In genomic region chr11:111917788-111918187, GRCh38 we compare ENCODE assay signal across 15 cellular contexts. TPM values are rescaled to one million over a fixed set of nuclear protein-coding genes. Genes with fewer than 3 reads are reported as not detected.
DNase-seq lines count a peak whose midpoint lies in the region; ATAC-seq, FAIRE-seq and TF ChIP-seq lines count a peak whose summit lies in the region.
"Had no signal": no experiment of that assay in that cellular context is flagged by ENCODE, and none has a peak within 500 bp of the region (broad histone marks: within the 10 kb centered on the region; RNA-seq: fewer than 3 reads in every experiment).

No MANE protein-coding gene starts in this region.

- H3K36me3 Mint-ChIP-seq in HFFc6 (ENCODE audit: low read depth) = no peaks in the 10 kb centered on the region

- H3K4me2 ChIP-seq in PC-9 = peak overlapping the region; percentile 74
- H3K4me2 ChIP-seq in smooth muscle cell = no peak overlapping the region

- H3K9me2 ChIP-seq in PC-9 (ENCODE audit: insufficient read depth) = peaks cover 3% of the 10 kb centered on the region; the same call in 1 of the 2 replicates

- peaks cover 29% of the 10 kb centered on the region for H3K4me1 Mint-ChIP-seq in HFFc6 (ENCODE audit: low read depth)
- H3K4me1 Mint-ChIP-seq: immature natural killer cell had no signal

- TF ChIP-seq CTCF in PC-9 (conservative IDR thresholded peaks at IDR 0.05) (no peak), kidney (IDR thresholded peaks at IDR 0.05; ENCODE audit: borderline replicate concordance, extremely low read depth, insufficient read depth) (no peak), smooth muscle cell (IDR thresholded peaks at IDR 0.05; ENCODE audit: borderline replicate concordance, insufficient read depth, poor library complexity, severe bottlenecking) (no peak), HFFc6 (IDR thresholded peaks at IDR 0.05) (no peak)

- no peaks in the 10 kb centered on the region for H3K27me3 ChIP-seq in PC-9 (ENCODE audit: insufficient read depth, low read depth)
- no peaks in the 10 kb centered on the region for H3K27me3 ChIP-seq in smooth muscle cell (ENCODE audit: low read depth)

- no peak overlapping the region for H3K27ac Mint-ChIP-seq in HFFc6
- H3K27ac Mint-ChIP-seq: effector memory CD8-positive, alpha-beta T cell; immature natural killer cell had no signal

- no peak for FAIRE-seq in kidney (lab: Jason Lieb, UNC)

- peaks cover 25% of the 10 kb centered on the region for H3K4me1 ChIP-seq in PC-9 (replicated peaks; ENCODE audit: insufficient read depth)
- H3K4me1 ChIP-seq in kidney (ENCODE audit: control insufficient read depth in 1 of 2, insufficient read depth in 1 of 2, low read depth in 1 of 2, low read length in 2 of 2) = peaks cover 10 to 28% of the 10 kb centered on the region in 2 donors
- peaks cover 4% of the 10 kb centered on the region for H3K4me1 ChIP-seq in smooth muscle cell (ENCODE audit: low read depth)

- H3K79me2 ChIP-seq in PC-9 (ENCODE audit: low read depth) = no peaks in the 10 kb centered on the region
- no peaks in the 10 kb centered on the region for H3K79me2 ChIP-seq in smooth muscle cell (ENCODE audit: low read depth)

- H3K27me3 Mint-ChIP-seq in HFFc6 (ENCODE audit: insufficient read depth) = peaks cover 3% of the 10 kb centered on the region

- no peak overlapping the region for H3K4me3 ChIP-seq in PC-9
- no peak overlapping the region for H3K4me3 ChIP-seq in kidney (ENCODE audit: low read length in 2 of 2)
- no peak overlapping the region for H3K4me3 ChIP-seq in smooth muscle cell

- no peaks in the 10 kb centered on the region for H3K9me3 Mint-ChIP-seq in HFFc6
- H3K9me3 Mint-ChIP-seq: effector memory CD8-positive, alpha-beta T cell had no signal

- CTCF ChIA-PET in PC-9 (lab: Charles Lee) = interaction anchor here (0.7 kb wide), 1 partner anchor 180 kb away, joined by 4 read pairs; no protein-coding TSS in a partner anchor

- H3K9ac ChIP-seq in kidney (ENCODE audit: low read length in 2 of 2) (peak overlapping the region in 1 of 2 donors; percentile 78), smooth muscle cell (ENCODE audit: low read depth) (no peak overlapping the region)

- H2AFZ ChIP-seq in PC-9 (peak overlapping the region; percentile 73; the same call in 1 of the 2 replicates), smooth muscle cell (ENCODE audit: low read depth) (peak overlapping the region; percentile 77)

- no peak for ATAC-seq in HG02840 (IDR thresholded peaks at IDR 0.05; ENCODE audit: low FRiP score, unreplicated experiment)
- ATAC-seq in HG03439 (IDR thresholded peaks at IDR 0.05; ENCODE audit: unreplicated experiment) = no peak
- ATAC-seq: effector memory CD8-positive, alpha-beta T cell had no signal

- WGBS in smooth muscle cell (ENCODE audit: low lambda C conversion rate) = 94% methylated on average over 3 of the region's 3 CpGs

- intact Hi-C loops in PC-9 (cut with micrococcal nuclease; ENCODE audit: unreplicated experiment) (loop anchor here (2.0 kb wide), 1 partner anchor 39 kb away; the partner anchor contains the start of genes CFAP68 and FDXACB1), kidney (cut with DNase I) (no loop called here)

- no peaks in the 10 kb centered on the region for H3K36me3 ChIP-seq in PC-9 (ENCODE audit: low read depth)
- H3K36me3 ChIP-seq in kidney (ENCODE audit: control insufficient read depth in 1 of 2, insufficient read depth in 2 of 2, low read length in 2 of 2) = no peaks in the 10 kb centered on the region
- no peaks in the 10 kb centered on the region for H3K36me3 ChIP-seq in smooth muscle cell (ENCODE audit: low read depth)

- no peak overlapping the region for H3K4me3 Mint-ChIP-seq in HFFc6
- H3K4me3 Mint-ChIP-seq: effector memory CD8-positive, alpha-beta T cell; immature natural killer cell had no signal

- no TSS peak for BruUV-seq in PC-9 (replicated peaks; lab: Mats Ljungman, UMichigan)

- POLR2A ChIA-PET in PC-9 (lab: Charles Lee; ENCODE audit: unreplicated experiment) = no interaction called here

- DNase-seq in PC-9 (no peak), kidney (no peak), smooth muscle cell (lab: John Stamatoyannopoulos, UW; ENCODE audit: unreplicated experiment) (no peak), HFFc6 (no peak)
- DNase-seq: activated CD4-positive, CD25-positive, alpha-beta regulatory T cell treated with anti-CD3 and anti-CD28 coated beads, Interleukin-2, amount 50 U/mL, for 72 hours; activated naive CD4-positive, alpha-beta T cell treated with anti-CD3 and anti-CD28 coated beads, Interleukin-2, amount 50 U/mL, for 16 hours; effector memory CD8-positive, alpha-beta T cell; foreskin melanocyte; immature natural killer cell; midbrain; MV-4-11; T-helper 2 cell had no signal

- peak overlapping the region; percentile 66 for H3K27ac ChIP-seq in PC-9
- peak overlapping the region; percentile 92 to 93 for H3K27ac ChIP-seq in kidney (ENCODE audit: low read depth in 2 of 2, low read length in 2 of 2)
- no peak overlapping the region for H3K27ac ChIP-seq in smooth muscle cell (ENCODE audit: low read depth)

- no peaks in the 10 kb centered on the region for H3K9me3 ChIP-seq in PC-9 (ENCODE audit: insufficient read depth, low read depth)
- no peaks in the 10 kb centered on the region for H3K9me3 ChIP-seq in kidney (ENCODE audit: control insufficient read depth in 1 of 2, low read length in 2 of 2)
- H3K9me3 ChIP-seq in smooth muscle cell (replicated peaks; ENCODE audit: low read depth) = no peaks in the 10 kb centered on the region

- H4K20me1 ChIP-seq in PC-9 (ENCODE audit: insufficient read depth) (no peaks in the 10 kb centered on the region), smooth muscle cell (ENCODE audit: low read depth) (no peaks in the 10 kb centered on the region)

- H3F3A ChIP-seq in PC-9 (ENCODE audit: insufficient read depth, low read depth) = peaks cover 27% of the 10 kb centered on the region
- no peaks in the 10 kb centered on the region for H3F3A ChIP-seq in smooth muscle cell (ENCODE audit: low read depth)

RNA-seq across cellular contexts. Expression of gene C11orf52, which starts 0.9 kb away (rescaled TPM):
- total RNA-seq in PC-9 (2021) (2.9 and 6.4 TPM in 2 replicates), kidney (27.8 TPM), smooth muscle cell (0.90 and 3.0 TPM in 2 replicates)
- polyA plus RNA-seq in kidney (ENCODE audit: insufficient read depth, low read depth, low replicate concordance) (103 TPM), smooth muscle cell (0.64 and 1.2 TPM in 2 replicates)
- under 1 TPM; 0.35 to 0.96 (median 0.64) TPM for total RNA-seq in HFFc6 (2021; fragmentation: NEBNext Ultra II Directional; extraction: Animal tissue kit (Norgen Biotek cat#: 25700))
- polyA plus RNA-seq: immature natural killer cell had no signal

RNA-seq across cellular contexts. Expression of gene HSPB2, which starts 5.3 kb away (rescaled TPM):
- 0.28 and 0.80 TPM in 2 replicates for total RNA-seq in PC-9 (2021)
- 4.4 TPM for total RNA-seq in kidney
- polyA plus RNA-seq in kidney (ENCODE audit: insufficient read depth, low read depth, low replicate concordance) = 15.7 TPM
- total RNA-seq in smooth muscle cell = not detected in 2 replicates
- polyA plus RNA-seq in smooth muscle cell = 0.18 and 0.87 TPM in 2 replicates
- 1 to 10 TPM; 1.7 to 7.8 (median 5.4) TPM for total RNA-seq in HFFc6 (2021; fragmentation: NEBNext Ultra II Directional; extraction: Animal tissue kit (Norgen Biotek cat#: 25700))
- total RNA-seq: osteocyte had no signal
- polyA plus RNA-seq: immature natural killer cell had no signal

RNA-seq across cellular contexts. Expression of gene CRYAB, which starts 6.2 kb away (rescaled TPM):
- total RNA-seq in PC-9 (2021) (not detected in 2 replicates), kidney (1,312 TPM), smooth muscle cell (26.6 and 47.4 TPM in 2 replicates)
- polyA plus RNA-seq in kidney (ENCODE audit: insufficient read depth, low read depth, low replicate concordance) (1,857 TPM), smooth muscle cell (97.4 and 125 TPM in 2 replicates)
- total RNA-seq in HFFc6 (2021; fragmentation: NEBNext Ultra II Directional; extraction: Animal tissue kit (Norgen Biotek cat#: 25700)) = 100 to 1,000 TPM in 4 of 6 experiments, 10 to 100 TPM in 2; 49.6 to 125 (median 103) TPM
- polyA plus RNA-seq: immature natural killer cell had no signal

RNA-seq across cellular contexts. Expression of gene DIXDC1, which starts 19.4 kb away (rescaled TPM):
- total RNA-seq in PC-9 (2021) = 4.4 and 4.9 TPM in 2 replicates
- total RNA-seq in kidney = 29.5 TPM
- 7.3 TPM for polyA plus RNA-seq in kidney (ENCODE audit: insufficient read depth, low read depth, low replicate concordance)
- total RNA-seq in smooth muscle cell = 19.7 and 24.8 TPM in 2 replicates
- 11.9 and 12.4 TPM in 2 replicates for polyA plus RNA-seq in smooth muscle cell
- 10 to 100 TPM in 1 of 6 experiments, 1 to 10 TPM in 5; 8.4 to 11.2 (median 9.7) TPM for total RNA-seq in HFFc6 (2021; fragmentation: NEBNext Ultra II Directional; extraction: Animal tissue kit (Norgen Biotek cat#: 25700))
- polyA plus RNA-seq: immature natural killer cell had no signal

RNA-seq across cellular contexts. Expression of gene CFAP68, which starts 38.4 kb away (rescaled TPM):
- total RNA-seq in PC-9 (2021) = 27.4 and 46.8 TPM in 2 replicates
- total RNA-seq in kidney = 29.5 TPM
- 93.7 TPM for polyA plus RNA-seq in kidney (ENCODE audit: insufficient read depth, low read depth, low replicate concordance)
- 2.7 and 10.5 TPM in 2 replicates for total RNA-seq in smooth muscle cell
- polyA plus RNA-seq in smooth muscle cell = 17.6 and 19.2 TPM in 2 replicates
- 10 to 100 TPM; 10.3 to 15.6 (median 12.5) TPM for total RNA-seq in HFFc6 (2021; fragmentation: NEBNext Ultra II Directional; extraction: Animal tissue kit (Norgen Biotek cat#: 25700))

Comparison
In these comparisons a context has a peak if more than half of its experiments do, and no peak if none do; other contexts are left out.
1. RNA of gene CRYAB, which starts 6.2 kb away (total RNA-seq): 1,312 TPM in kidney (single experiment), 49.6 to 125 TPM in HFFc6 and 26.6 to 47.4 TPM in smooth muscle cell; not detected in PC-9; every median in the first group is over 10 times any median in the second.